ENCODE assay signal across 23 cellular contexts in the genomic region with DNA sequence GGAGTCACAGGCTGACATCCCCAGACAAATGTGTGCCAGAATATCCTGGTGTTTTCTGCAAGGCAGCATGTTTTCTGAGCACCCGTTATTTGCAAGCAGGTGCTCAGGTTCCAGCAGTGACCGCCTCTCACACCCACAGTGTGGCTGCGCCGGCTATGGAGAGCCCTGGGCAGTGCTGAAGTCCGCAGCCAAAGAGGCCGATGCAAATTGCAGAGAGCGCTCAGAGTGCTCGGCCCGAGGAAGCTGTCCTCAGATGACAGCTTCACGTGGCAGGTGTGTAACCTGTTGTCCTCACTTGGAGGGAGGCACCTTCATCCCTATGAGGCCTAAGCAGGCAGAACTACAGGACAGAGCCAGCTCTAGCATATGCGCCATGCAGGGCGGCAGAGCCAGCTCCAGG.
"Had no signal": no experiment of that assay in that cellular context is flagged by ENCODE, and none has a peak within 500 bp of the region (broad histone marks: within the 10 kb centered on the region; RNA-seq: fewer than 3 reads in every experiment).

No MANE protein-coding gene starts in this region.

- H3K36me3 ChIP-seq: neural progenitor cell, ovary, right atrium auricular region, suprapubic skin, thoracic aorta, tibial artery, uterus had no signal

- DNase-seq: hypothalamus; immature natural killer cell; left lung; mesendoderm; naive B cell; natural killer cell; ovary; stimulated activated CD4-positive, alpha-beta T cell treated with anti-CD3 and anti-CD28 coated beads, Interleukin-12 subunit alpha, Interleukin-12 subunit beta, amount 100 ng/mL, for 4 hours; stimulated activated CD4-positive, alpha-beta T cell treated with anti-CD3 and anti-CD28 coated beads, Interleukin-15, amount 100 ng/mL, for 24 hours; stimulated activated CD4-positive, alpha-beta T cell treated with anti-CD3 and anti-CD28 coated beads, Interleukin-2, amount 100 ng/mL, for 24 hours; stimulated activated CD4-positive, alpha-beta T cell treated with anti-CD3 and anti-CD28 coated beads, Interleukin-4, amount 100 ng/mL, for 1 hour; stimulated activated naive CD4-positive, alpha-beta T cell; tibial artery; uterus had no signal

- H3K27ac ChIP-seq: left lung, neural progenitor cell, ovary, right atrium auricular region, skin epidermis, suprapubic skin, thoracic aorta, tibial artery, uterus had no signal

- H3K4me3 ChIP-seq: left lung, lung, neural progenitor cell, ovary, right atrium auricular region, skin epidermis, suprapubic skin, thoracic aorta, tibial artery, uterus had no signal

- H3K4me1 ChIP-seq: left lung, neural progenitor cell, right atrium auricular region, suprapubic skin, tibial artery, uterus had no signal

- H3K9me3 ChIP-seq: left lung, ovary, right atrium auricular region, suprapubic skin, thoracic aorta, tibial artery, uterus had no signal

- ATAC-seq: left lung; natural killer cell; sciatic nerve; stimulated activated effector memory CD8-positive, alpha-beta T cell treated with anti-CD3 and anti-CD28 coated beads, Interleukin-12 subunit alpha, Interleukin-12 subunit beta, amount 100 ng/mL, for 72 hours had no signal

- H3K27me3 ChIP-seq: left lung, neural progenitor cell, ovary, right atrium auricular region, suprapubic skin, uterus had no signal

- FAIRE-seq: islet of Langerhans had no signal

- H3K9ac ChIP-seq: neural progenitor cell had no signal
